Comparison of ENCODE assay signal across 31 cellular contexts in the genomic region with DNA sequence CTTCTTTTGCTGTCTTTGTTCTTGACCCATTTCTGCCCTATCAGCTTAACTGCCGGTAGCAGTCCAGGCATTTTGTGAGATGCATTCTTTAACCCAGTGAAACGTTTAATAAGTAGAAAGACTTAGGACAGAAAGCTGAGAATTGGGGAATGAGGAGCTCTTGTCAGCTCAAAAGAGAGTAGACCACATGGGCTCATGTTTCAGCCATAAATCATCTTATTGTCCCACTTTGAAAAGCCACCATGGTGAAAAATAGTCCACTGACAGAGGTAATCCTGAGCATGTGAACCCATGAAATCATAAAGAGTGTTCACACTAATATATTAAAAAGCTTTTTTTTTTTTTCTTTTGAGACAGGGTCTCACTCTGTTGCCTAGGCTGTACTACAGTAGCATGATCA.
"Had no signal": no experiment of that assay in that cellular context is flagged by ENCODE, and none has a peak within 500 bp of the region (broad histone marks: within the 10 kb centered on the region; RNA-seq: fewer than 3 reads in every experiment).

No MANE protein-coding gene starts in this region.

- H3K9me3 Mint-ChIP-seq: activated CD4-positive, alpha-beta memory T cell treated with anti-CD3 and anti-CD28 coated beads, Interleukin-2, amount 10 ng/mL, durations not matched to agents 7 days and 5 days; activated CD4-positive, alpha-beta T cell treated with anti-CD3 and anti-CD28 coated beads, Interleukin-2, amount 10 ng/mL, durations not matched to agents 7 days and 5 days; activated T-cell treated with anti-CD3 and anti-CD28 coated beads, Interleukin-2, amount 50 U/mL, for 24 hours; activated T-cell treated with anti-CD3 and anti-CD28 coated beads, Interleukin-2, amount 50 U/mL, for 72 hours; central memory CD8-positive, alpha-beta T cell; dendritic cell treated with granulocyte-macrophage colony-stimulating factor and Interleukin-4, amounts not matched to agents 40 ng/mL and 50 ng/mL, for 4 days; endodermal cell had no signal

- ATAC-seq: activated T-cell treated with anti-CD3 and anti-CD28 coated beads, Interleukin-2, amount 50 U/mL, for 72 hours; esophagus mucosa; heart left ventricle had no signal

- H3K27me3 ChIP-seq: brain microvascular endothelial cell, dorsolateral prefrontal cortex, heart left ventricle had no signal

- H3K4me3 Mint-ChIP-seq: activated CD4-positive, alpha-beta memory T cell treated with anti-CD3 and anti-CD28 coated beads, Interleukin-2, amount 10 ng/mL, durations not matched to agents 7 days and 5 days; activated CD4-positive, alpha-beta T cell treated with anti-CD3 and anti-CD28 coated beads, Interleukin-2, amount 10 ng/mL, durations not matched to agents 7 days and 5 days; activated naive CD8-positive, alpha-beta T cell; activated T-cell treated with anti-CD3 and anti-CD28 coated beads, Interleukin-2, amount 50 U/mL, for 24 hours; activated T-cell treated with anti-CD3 and anti-CD28 coated beads, Interleukin-2, amount 50 U/mL, for 72 hours; central memory CD8-positive, alpha-beta T cell; dendritic cell treated with granulocyte-macrophage colony-stimulating factor and Interleukin-4, amounts not matched to agents 40 ng/mL and 50 ng/mL, for 4 days; endodermal cell had no signal

- H3K4me3 ChIP-seq: coronary artery, dorsolateral prefrontal cortex, heart left ventricle had no signal

- H3K4me1 ChIP-seq: heart left ventricle had no signal

- H3K27ac Mint-ChIP-seq: activated CD4-positive, alpha-beta memory T cell treated with anti-CD3 and anti-CD28 coated beads, Interleukin-2, amount 10 ng/mL, durations not matched to agents 7 days and 5 days; activated CD4-positive, alpha-beta T cell treated with anti-CD3 and anti-CD28 coated beads, Interleukin-2, amount 10 ng/mL, durations not matched to agents 7 days and 5 days; activated naive CD8-positive, alpha-beta T cell; activated T-cell treated with anti-CD3 and anti-CD28 coated beads, Interleukin-2, amount 50 U/mL, for 24 hours; activated T-cell treated with anti-CD3 and anti-CD28 coated beads, Interleukin-2, amount 50 U/mL, for 72 hours; dendritic cell treated with granulocyte-macrophage colony-stimulating factor and Interleukin-4, amounts not matched to agents 40 ng/mL and 50 ng/mL, for 4 days; endodermal cell had no signal

- H3K27me3 Mint-ChIP-seq: activated CD4-positive, alpha-beta memory T cell treated with anti-CD3 and anti-CD28 coated beads, Interleukin-2, amount 10 ng/mL, durations not matched to agents 7 days and 5 days; activated CD4-positive, alpha-beta T cell treated with anti-CD3 and anti-CD28 coated beads, Interleukin-2, amount 10 ng/mL, durations not matched to agents 7 days and 5 days; activated naive CD8-positive, alpha-beta T cell; activated T-cell treated with anti-CD3 and anti-CD28 coated beads, Interleukin-2, amount 50 U/mL, for 24 hours; central memory CD8-positive, alpha-beta T cell; dendritic cell treated with granulocyte-macrophage colony-stimulating factor and Interleukin-4, amounts not matched to agents 40 ng/mL and 50 ng/mL, for 4 days had no signal

- FAIRE-seq: astrocyte, bronchial epithelial cell, frontal cortex had no signal

- DNase-seq: activated CD4-positive, alpha-beta memory T cell treated with anti-CD3 and anti-CD28 coated beads, Interleukin-2, amount 10 ng/mL, durations not matched to agents 7 days and 5 days; activated CD4-positive, alpha-beta T cell treated with anti-CD3 and anti-CD28 coated beads for 4 hours; activated CD4-positive, alpha-beta T cell treated with anti-CD3 and anti-CD28 coated beads, Interleukin-2, amount 10 ng/mL, durations not matched to agents 7 days and 5 days; activated CD4-positive, alpha-beta T cell treated with anti-CD3 and anti-CD28 coated beads, Interleukin-2, amount 50 U/mL, for 4 hours; activated CD4-positive, CD25-positive, alpha-beta regulatory T cell; activated CD4-positive, CD25-positive, alpha-beta regulatory T cell treated with anti-CD3 and anti-CD28 coated beads, Interleukin-2, amount 50 U/mL, for 72 hours; activated CD8-positive, alpha-beta memory T cell treated with anti-CD3 and anti-CD28 coated beads, Interleukin-2, amount 50 U/mL, for 48 hours; activated gamma-delta T cell; activated naive CD4-positive, alpha-beta T cell; activated naive CD4-positive, alpha-beta T cell treated with anti-CD3 and anti-CD28 coated beads, Interleukin-2, amount 50 U/mL, for 16 hours; activated T-cell treated with anti-CD3 and anti-CD28 coated beads for 4 hours; activated T-cell treated with anti-CD3 and anti-CD28 coated beads, Interleukin-2, amount 50 U/mL, for 24 hours; activated T-cell treated with anti-CD3 and anti-CD28 coated beads, Interleukin-2, amount 50 U/mL, for 72 hours; amniotic stem cell; anterior cingulate cortex; brain microvascular endothelial cell; dorsolateral prefrontal cortex; effector memory CD4-positive, alpha-beta T cell; endodermal cell; foreskin fibroblast; glutamatergic neuron; heart left ventricle; T-helper 2 cell had no signal

- H3K4me1 Mint-ChIP-seq: activated CD4-positive, alpha-beta memory T cell treated with anti-CD3 and anti-CD28 coated beads, Interleukin-2, amount 10 ng/mL, durations not matched to agents 7 days and 5 days; activated CD4-positive, alpha-beta T cell treated with anti-CD3 and anti-CD28 coated beads, Interleukin-2, amount 10 ng/mL, durations not matched to agents 7 days and 5 days; central memory CD8-positive, alpha-beta T cell; endodermal cell had no signal

- H3K9me3 ChIP-seq: heart left ventricle had no signal

- H3K27ac ChIP-seq: brain microvascular endothelial cell, coronary artery, dorsolateral prefrontal cortex, heart left ventricle had no signal
